Comparison of ENCODE assay signal across 17 cellular contexts in genomic region chr3:105830836-105831235, GRCh38. TPM values are rescaled to one million over a fixed set of nuclear protein-coding genes. Genes with fewer than 3 reads are reported as not detected.
DNase-seq lines count a peak whose midpoint lies in the region; ATAC-seq lines count a peak whose summit lies in the region.
"Had no signal": no experiment of that assay in that cellular context is flagged by ENCODE, and none has a peak within 500 bp of the region (broad histone marks: within the 10 kb centered on the region; RNA-seq: fewer than 3 reads in every experiment).

No MANE protein-coding gene starts in this region.

- H3K4me1 ChIP-seq in Karpas-422 (ENCODE audit: low read length), result peaks cover 96% of the 10 kb centered on the region

- peak overlapping the region; percentile 53 for H3K4me2 ChIP-seq in Karpas-422 (ENCODE audit: low read depth, low read length, poor library complexity, severe bottlenecking)

- H3K27ac Mint-ChIP-seq in activated T-cell treated with anti-CD3 and anti-CD28 coated beads, Interleukin-2, amount 50 U/mL, for 24 hours, result peak overlapping the region; percentile 95
- H3K27ac Mint-ChIP-seq in activated naive CD8-positive, alpha-beta T cell treated with anti-CD3 and anti-CD28 coated beads, Interleukin-2, amount 10 ng/mL, durations not matched to agents 7 days and 5 days, result peak overlapping the region; percentile 71
- peak overlapping the region; percentile 88 for H3K27ac Mint-ChIP-seq in stimulated activated effector memory CD8-positive, alpha-beta T cell treated with anti-CD3 and anti-CD28 coated beads, Interleukin-12 subunit alpha, Interleukin-12 subunit beta, amount 100 ng/mL, for 72 hours

- peak overlapping the region; percentile 91 for H3K27ac ChIP-seq in Karpas-422 (ENCODE audit: low read length)
- H3K27ac ChIP-seq: psoas muscle, suprapubic skin had no signal

- peaks cover 5% of the 10 kb centered on the region for H3K9me3 Mint-ChIP-seq in activated T-cell treated with anti-CD3 and anti-CD28 coated beads, Interleukin-2, amount 50 U/mL, for 24 hours
- H3K9me3 Mint-ChIP-seq in activated naive CD8-positive, alpha-beta T cell treated with anti-CD3 and anti-CD28 coated beads, Interleukin-2, amount 10 ng/mL, durations not matched to agents 7 days and 5 days, result no peaks in the 10 kb centered on the region
- no peaks in the 10 kb centered on the region for H3K9me3 Mint-ChIP-seq in stimulated activated effector memory CD8-positive, alpha-beta T cell treated with anti-CD3 and anti-CD28 coated beads, Interleukin-12 subunit alpha, Interleukin-12 subunit beta, amount 100 ng/mL, for 72 hours

- no peaks in the 10 kb centered on the region for H4K20me1 ChIP-seq in Karpas-422 (ENCODE audit: insufficient read depth, low read depth, low read length)

- peaks cover 84% of the 10 kb centered on the region for H3K4me1 Mint-ChIP-seq in activated T-cell treated with anti-CD3 and anti-CD28 coated beads, Interleukin-2, amount 50 U/mL, for 24 hours (ENCODE audit: low read depth)
- peaks cover 63% of the 10 kb centered on the region for H3K4me1 Mint-ChIP-seq in activated naive CD8-positive, alpha-beta T cell treated with anti-CD3 and anti-CD28 coated beads, Interleukin-2, amount 10 ng/mL, durations not matched to agents 7 days and 5 days
- H3K4me1 Mint-ChIP-seq in stimulated activated effector memory CD8-positive, alpha-beta T cell treated with anti-CD3 and anti-CD28 coated beads, Interleukin-12 subunit alpha, Interleukin-12 subunit beta, amount 100 ng/mL, for 72 hours, result peaks cover 78% of the 10 kb centered on the region

- peak overlapping the region; percentile 41 for H3K9ac ChIP-seq in Karpas-422 (ENCODE audit: low read length)

- no peaks in the 10 kb centered on the region for H3K27me3 Mint-ChIP-seq in activated T-cell treated with anti-CD3 and anti-CD28 coated beads, Interleukin-2, amount 50 U/mL, for 24 hours
- no peaks in the 10 kb centered on the region for H3K27me3 Mint-ChIP-seq in activated naive CD8-positive, alpha-beta T cell treated with anti-CD3 and anti-CD28 coated beads, Interleukin-2, amount 10 ng/mL, durations not matched to agents 7 days and 5 days

- no peaks in the 10 kb centered on the region for H3K9me2 ChIP-seq in Karpas-422 (replicated peaks; ENCODE audit: insufficient read depth, low read length)

- no peak overlapping the region for H2AFZ ChIP-seq in Karpas-422 (ENCODE audit: low read length)

- peaks cover 95% of the 10 kb centered on the region for H3K79me2 ChIP-seq in Karpas-422 (ENCODE audit: low read length)

- intact Hi-C loops in posterior cingulate gyrus (cut with DNase I), result no loop called here

- DNase-seq in activated T-cell treated with anti-CD3 and anti-CD28 coated beads, Interleukin-2, amount 50 U/mL, for 24 hours, result no peak
- DNase-seq in activated T-cell treated with anti-CD3 and anti-CD28 coated beads, Interleukin-2, amount 50 U/mL, for 48 hours, result no peak
- DNase-seq in Karpas-422, result peak; percentile 84
- no peak for DNase-seq in activated naive CD8-positive, alpha-beta T cell treated with anti-CD3 and anti-CD28 coated beads, Interleukin-2, amount 10 ng/mL, durations not matched to agents 7 days and 5 days
- no peak for DNase-seq in stimulated activated effector memory CD8-positive, alpha-beta T cell treated with anti-CD3 and anti-CD28 coated beads, Interleukin-12 subunit alpha, Interleukin-12 subunit beta, amount 100 ng/mL, for 72 hours (ENCODE audit: low spot score in 2 of 2)
- DNase-seq in posterior cingulate gyrus, result no peak
- no peak for DNase-seq in NCI-H1092 treated with DMSO at 0.1 percent for 48 hours (lab: John Stamatoyannopoulos, UW)
- no peak for DNase-seq in HPDE6-E6E7 (ENCODE audit: extremely low spot score)
- DNase-seq: activated CD4-positive, alpha-beta T cell treated with anti-CD3 and anti-CD28 coated beads, Interleukin-2, amount 50 U/mL, for 1 hour; caudate nucleus; effector memory CD4-positive, alpha-beta T cell; NCI-H2081; NCI-H69; psoas muscle; stimulated activated CD4-positive, alpha-beta T cell treated with anti-CD3 and anti-CD28 coated beads, Interleukin-12 subunit alpha, Interleukin-12 subunit beta, amount 100 ng/mL, for 4 hours; T-helper 9 cell had no signal

- H3K4me3 Mint-ChIP-seq in activated T-cell treated with anti-CD3 and anti-CD28 coated beads, Interleukin-2, amount 50 U/mL, for 24 hours, result peak overlapping the region; percentile 55
- H3K4me3 Mint-ChIP-seq in activated naive CD8-positive, alpha-beta T cell treated with anti-CD3 and anti-CD28 coated beads, Interleukin-2, amount 10 ng/mL, durations not matched to agents 7 days and 5 days, result peak overlapping the region; percentile 64
- peak overlapping the region; percentile 60 for H3K4me3 Mint-ChIP-seq in stimulated activated effector memory CD8-positive, alpha-beta T cell treated with anti-CD3 and anti-CD28 coated beads, Interleukin-12 subunit alpha, Interleukin-12 subunit beta, amount 100 ng/mL, for 72 hours

- peaks cover 26% of the 10 kb centered on the region; the same call in 1 of the 2 replicates for H3K36me3 ChIP-seq in Karpas-422 (ENCODE audit: insufficient read depth, low read length)
- H3K36me3 ChIP-seq: suprapubic skin had no signal

- H3K27me3 ChIP-seq in Karpas-422 (ENCODE audit: low read length), result no peaks in the 10 kb centered on the region
- H3K27me3 ChIP-seq: suprapubic skin had no signal

- peaks cover 70% of the 10 kb centered on the region for H3K36me3 Mint-ChIP-seq in activated T-cell treated with anti-CD3 and anti-CD28 coated beads, Interleukin-2, amount 50 U/mL, for 24 hours (ENCODE audit: low read depth)
- peaks cover 61% of the 10 kb centered on the region for H3K36me3 Mint-ChIP-seq in activated naive CD8-positive, alpha-beta T cell treated with anti-CD3 and anti-CD28 coated beads, Interleukin-2, amount 10 ng/mL, durations not matched to agents 7 days and 5 days
- peaks cover 90% of the 10 kb centered on the region for H3K36me3 Mint-ChIP-seq in stimulated activated effector memory CD8-positive, alpha-beta T cell treated with anti-CD3 and anti-CD28 coated beads, Interleukin-12 subunit alpha, Interleukin-12 subunit beta, amount 100 ng/mL, for 72 hours

- POLR2A ChIA-PET in activated naive CD8-positive, alpha-beta T cell treated with anti-CD3 and anti-CD28 coated beads, Interleukin-2, amount 10 ng/mL, durations not matched to agents 7 days and 5 days (lab: Charles Lee), result interaction anchor here (1.1 kb wide), 1 partner anchor 37 kb away, joined by 5 read pairs; the partner anchor contains the start of gene CBLB

- peak overlapping the region; percentile 41 for H3K4me3 ChIP-seq in Karpas-422 (ENCODE audit: low read length)
- H3K4me3 ChIP-seq: psoas muscle, suprapubic skin had no signal

- no peak for ATAC-seq in activated naive CD8-positive, alpha-beta T cell treated with anti-CD3 and anti-CD28 coated beads, Interleukin-2, amount 10 ng/mL, durations not matched to agents 7 days and 5 days (ENCODE audit: low read depth)
- no peak for ATAC-seq in stimulated activated effector memory CD8-positive, alpha-beta T cell treated with anti-CD3 and anti-CD28 coated beads, Interleukin-12 subunit alpha, Interleukin-12 subunit beta, amount 100 ng/mL, for 72 hours

- H3K9me3 ChIP-seq in Karpas-422 (ENCODE audit: low read length), result no peaks in the 10 kb centered on the region
- H3K9me3 ChIP-seq: psoas muscle, suprapubic skin had no signal

RNA-seq across cellular contexts. Expression of gene CBLB, which starts 38.0 kb away (rescaled TPM):
- 94.9 and 98.8 TPM in 2 replicates for total RNA-seq in Karpas-422 (2014; rRNA removed; shearing (Covaris generic); ENCODE audit: low replicate concordance)
- total RNA-seq in activated naive CD8-positive, alpha-beta T cell treated with anti-CD3 and anti-CD28 coated beads, Interleukin-2, amount 10 ng/mL, durations not matched to agents 7 days and 5 days, result 100 to 1,000 TPM; 146 to 157 TPM
